In genomic region chr12:113048716-113049127, GRCh38 we compare ENCODE assay signal across 8 cellular contexts. TPM values are rescaled to one million over a fixed set of nuclear protein-coding genes. Genes with fewer than 3 reads are reported as not detected.
A peak's percentile ranks its signal among the peaks of the same experiment; 100 is the strongest.
DNase-seq lines count a peak whose midpoint lies in the region; ATAC-seq and TF ChIP-seq lines count a peak whose summit lies in the region.

No MANE protein-coding gene starts in this region.

- H3K9me3 Mint-ChIP-seq in activated naive CD4-positive, alpha-beta T cell treated with anti-CD3 and anti-CD28 coated beads, Interleukin-2, amount 10 ng/mL, durations not matched to agents 7 days and 5 days: no peaks in the 10 kb centered on the region
- no peaks in the 10 kb centered on the region for H3K9me3 Mint-ChIP-seq in glutamatergic neuron (ENCODE audit: unreplicated experiment)

- H3K27ac ChIP-seq in SK-N-SH (ENCODE audit: low read depth in 2 of 2, low read length in 1 of 2): no peak overlapping the region

- H3K36me3 ChIP-seq in SK-N-SH (replicated peaks in 1 of 2; ENCODE audit: control insufficient read depth in 1 of 2, insufficient read depth in 2 of 2, low read length in 1 of 2): no peaks in the 10 kb centered on the region

- H3K4me1 Mint-ChIP-seq in activated naive CD4-positive, alpha-beta T cell treated with anti-CD3 and anti-CD28 coated beads, Interleukin-2, amount 10 ng/mL, durations not matched to agents 7 days and 5 days: no peaks in the 10 kb centered on the region
- no peaks in the 10 kb centered on the region for H3K4me1 Mint-ChIP-seq in glutamatergic neuron (ENCODE audit: low read depth, unreplicated experiment)

- no peaks in the 10 kb centered on the region for H3K9me2 ChIP-seq in SK-N-SH

- H3K36me3 Mint-ChIP-seq in activated naive CD4-positive, alpha-beta T cell treated with anti-CD3 and anti-CD28 coated beads, Interleukin-2, amount 10 ng/mL, durations not matched to agents 7 days and 5 days: no peaks in the 10 kb centered on the region
- H3K36me3 Mint-ChIP-seq in glutamatergic neuron (ENCODE audit: unreplicated experiment): peaks cover 4% of the 10 kb centered on the region

- peak; percentile 91 for TF ChIP-seq CTCF in SK-N-SH (IDR thresholded peaks at IDR 0.05)
- TF ChIP-seq CTCF in glutamatergic neuron (IDR thresholded peaks at IDR 0.05; ENCODE audit: partially characterized antibody, unreplicated experiment): peak; percentile 87

- H3K27me3 Mint-ChIP-seq in activated naive CD4-positive, alpha-beta T cell treated with anti-CD3 and anti-CD28 coated beads, Interleukin-2, amount 10 ng/mL, durations not matched to agents 7 days and 5 days: peaks cover 33% of the 10 kb centered on the region
- H3K27me3 Mint-ChIP-seq in glutamatergic neuron (ENCODE audit: unreplicated experiment): peaks cover 6% of the 10 kb centered on the region

- no peak overlapping the region for H3K9ac ChIP-seq in SK-N-SH

- CTCF ChIA-PET in SK-N-SH (lab: Yijun Ruan, JAX): interaction anchor here (0.6 to 4.8 kb wide), 57 partner anchors 9 to 598 kb away, joined by 3 to 113 read pairs (median 4); partner anchors contain the start of genes CFAP73, DDX54, DTX1 and RASAL1
- CTCF ChIA-PET in activated naive CD4-positive, alpha-beta T cell treated with anti-CD3 and anti-CD28 coated beads, Interleukin-2, amount 10 ng/mL, durations not matched to agents 7 days and 5 days (lab: Charles Lee): interaction anchor here (0.7 to 3.2 kb wide), 22 partner anchors 11 to 284 kb away, joined by 3 to 33 read pairs (median 4); no protein-coding TSS in a partner anchor

- H3K27ac Mint-ChIP-seq in activated naive CD4-positive, alpha-beta T cell treated with anti-CD3 and anti-CD28 coated beads, Interleukin-2, amount 10 ng/mL, durations not matched to agents 7 days and 5 days: no peak overlapping the region
- no peak overlapping the region for H3K27ac Mint-ChIP-seq in glutamatergic neuron (ENCODE audit: unreplicated experiment)

- no peak for TF ChIP-seq EP300 in SK-N-SH (IDR thresholded peaks at IDR 0.05; ENCODE audit: borderline replicate concordance in 1 of 2, low read depth in 1 of 2, low read length in 1 of 2)

- H3K27me3 ChIP-seq in SK-N-SH (ENCODE audit: insufficient read depth): 0 out of 2 replicates have a peak, but pooled peaks cover 7% of the 10 kb centered on the region

- H2AFZ ChIP-seq in SK-N-SH (ENCODE audit: low read depth): no peak overlapping the region

- H3K4me3 ChIP-seq in SK-N-SH (ENCODE audit: low read depth in 2 of 2, low read length in 1 of 2): no peak overlapping the region; a peak in 1 of 4 replicates

- no peak overlapping the region for H3K4me2 ChIP-seq in SK-N-SH

- POLR2A ChIA-PET in SK-N-SH (lab: Yijun Ruan, JAX): no interaction called here

- TF ChIP-seq RAD21 in SK-N-SH (IDR thresholded peaks at IDR 0.05; ENCODE audit: low read length): peak; percentile 91

- H3K4me3 Mint-ChIP-seq in activated naive CD4-positive, alpha-beta T cell treated with anti-CD3 and anti-CD28 coated beads, Interleukin-2, amount 10 ng/mL, durations not matched to agents 7 days and 5 days: no peak overlapping the region
- H3K4me3 Mint-ChIP-seq in glutamatergic neuron (ENCODE audit: unreplicated experiment): no peak overlapping the region

- no peaks in the 10 kb centered on the region for H3K4me1 ChIP-seq in SK-N-SH (ENCODE audit: control insufficient read depth in 1 of 2, insufficient read depth in 2 of 2, low read depth in 1 of 2, low read length in 1 of 2)

- H3K9me3 ChIP-seq in SK-N-SH: no peaks in the 10 kb centered on the region

- no peaks in the 10 kb centered on the region for H4K20me1 ChIP-seq in SK-N-SH (ENCODE audit: insufficient read depth)

- no peak for ATAC-seq in HG03469 (IDR thresholded peaks at IDR 0.05; ENCODE audit: unreplicated experiment)
- ATAC-seq in HG03175 (IDR thresholded peaks at IDR 0.05; ENCODE audit: unreplicated experiment): no peak

- peak; percentile 38 for DNase-seq in GM04504 (ENCODE audit: low read depth)
- DNase-seq in MV-4-11 (lab: John Stamatoyannopoulos, UW): peak; percentile 41
- DNase-seq in SK-N-SH: peak; percentile 81
- DNase-seq in activated naive CD4-positive, alpha-beta T cell treated with anti-CD3 and anti-CD28 coated beads, Interleukin-2, amount 10 ng/mL, durations not matched to agents 7 days and 5 days: peak; percentile 71
- DNase-seq in glutamatergic neuron: peak; percentile 59
- peak; percentile 13 for DNase-seq in pulmonary artery endothelial cell (ENCODE audit: low read depth, low spot score)

- WGBS in SK-N-SH (ENCODE audit: low lambda C conversion rate): 17% methylated on average over 6 of the region's 6 CpGs

- H3F3A ChIP-seq in SK-N-SH (replicated peaks; ENCODE audit: insufficient read depth): no peaks in the 10 kb centered on the region

- no peaks in the 10 kb centered on the region for H3K79me2 ChIP-seq in SK-N-SH (ENCODE audit: insufficient read depth)

TF ChIP-seq in SK-N-SH, 30 proteins besides CTCF, POLR2A, EP300 and RAD21:
- peak; percentile 88 for TF ChIP-seq SMC3 (IDR thresholded peaks at IDR 0.05; ENCODE audit: low read depth, low read length)
- TF ChIP-seq RCOR1 (IDR thresholded peaks at IDR 0.05; ENCODE audit: low read length): no peak

RNA-seq across cellular contexts. Expression of gene DTX1, which starts 7.8 kb away (rescaled TPM):
- polyA plus RNA-seq in SK-N-SH (2012; rRNA removed): 0.72 and 1.0 TPM in 2 replicates
- 0.40 and 0.96 TPM in 2 replicates for polyA plus RNA-seq in SK-N-SH (2012; cell fraction: cytosol; rRNA removed)
- 2.4 and 2.7 TPM in 2 replicates for polyA plus RNA-seq in SK-N-SH (2012; cell fraction: nucleus; rRNA removed)
- total RNA-seq in glutamatergic neuron (ENCODE audit: unreplicated experiment) (4.3 TPM), pulmonary artery endothelial cell (not detected in 2 replicates)

Comparison
In these comparisons a context has a peak if more than half of its experiments do, and no peak if none do; other contexts are left out.
1. DNase-seq: peak in every context shown above with its lines; median percentile 81 in SK-N-SH; 71 in activated naive CD4-positive, alpha-beta T cell treated with anti-CD3 and anti-CD28 coated beads, Interleukin-2, amount 10 ng/mL, durations not matched to agents 7 days and 5 days; 59 in glutamatergic neuron; 41 in MV-4-11; 38 in GM04504; 13 in pulmonary artery endothelial cell.